Comparison of ENCODE assay signal across 1 cellular context in genomic region chr14:104134061-104134965, GRCh38.
TF ChIP-seq lines count a peak whose summit lies in the region.

No MANE protein-coding gene starts in this region.

TF ChIP-seq in SK-N-SH, 30 proteins besides CTCF, POLR2A, EP300 and RAD21 (continued from another document):
- TF ChIP-seq TAF1 (IDR thresholded peaks at IDR 0.05; ENCODE audit: borderline replicate concordance, low read depth, low read length) = no peak
- no peak for TF ChIP-seq USF2 (IDR thresholded peaks at IDR 0.05; ENCODE audit: borderline replicate concordance, low read depth, low read length)
- TF ChIP-seq MEF2A (IDR thresholded peaks at IDR 0.05; ENCODE audit: borderline replicate concordance, low read depth) = no peak
- TF ChIP-seq TCF12 (IDR thresholded peaks at IDR 0.05) = no peak
